Comparison of ENCODE assay signal across 8 cellular contexts in the genomic region with DNA sequence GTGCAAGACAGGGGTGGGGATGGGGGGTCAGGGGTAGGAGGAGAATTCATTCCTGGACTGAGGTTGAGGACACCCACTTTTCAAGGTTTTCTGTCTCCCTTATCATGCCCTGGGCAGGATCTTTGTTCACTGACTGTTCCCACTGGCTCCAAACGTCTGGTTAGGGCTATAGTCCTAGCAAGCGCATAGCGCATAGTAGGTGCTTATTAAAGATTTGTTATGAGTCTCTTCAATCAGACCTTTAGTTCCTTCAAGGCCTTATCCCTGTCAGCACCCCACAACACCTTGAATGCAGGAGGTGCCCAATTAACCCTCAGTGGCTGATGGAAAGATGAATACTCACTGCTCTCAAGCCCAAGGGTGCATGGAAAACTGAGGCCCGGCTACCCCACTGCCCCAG.
DNase-seq lines count a peak whose midpoint lies in the region; ATAC-seq and TF ChIP-seq lines count a peak whose summit lies in the region.

No MANE protein-coding gene starts in this region.

- H3K27ac ChIP-seq in adipose tissue (ENCODE audit: low read depth, low read length) (peak overlapping the region; percentile 63), left lung (peak overlapping the region; percentile 53 to 80), substantia nigra (ENCODE audit: low read depth, low read length, poor library complexity, severe bottlenecking) (peak overlapping the region; percentile 69)

- peaks cover 7 to 35% of the 10 kb centered on the region in 2 donors for H3K4me1 ChIP-seq in left lung

- no peak for ATAC-seq in left lung

- no peaks in the 10 kb centered on the region for H3K27me3 Mint-ChIP-seq in activated CD4-positive, alpha-beta T cell treated with anti-CD3 and anti-CD28 coated beads, Interleukin-2, amount 10 ng/mL, durations not matched to agents 24 days and 14 days

- H3K9me3 ChIP-seq in left lung: no peaks in the 10 kb centered on the region

- peak overlapping the region; percentile 80 for H3K4me3 Mint-ChIP-seq in activated CD4-positive, alpha-beta T cell treated with anti-CD3 and anti-CD28 coated beads, Interleukin-2, amount 10 ng/mL, durations not matched to agents 24 days and 14 days

- H3K27ac Mint-ChIP-seq in activated CD4-positive, alpha-beta T cell treated with anti-CD3 and anti-CD28 coated beads, Interleukin-2, amount 10 ng/mL, durations not matched to agents 24 days and 14 days: peak overlapping the region; percentile 85

- no peaks in the 10 kb centered on the region for H3K9me3 Mint-ChIP-seq in activated CD4-positive, alpha-beta T cell treated with anti-CD3 and anti-CD28 coated beads, Interleukin-2, amount 10 ng/mL, durations not matched to agents 24 days and 14 days

- peaks cover 1% of the 10 kb centered on the region for H3K36me3 Mint-ChIP-seq in activated CD4-positive, alpha-beta T cell treated with anti-CD3 and anti-CD28 coated beads, Interleukin-2, amount 10 ng/mL, durations not matched to agents 24 days and 14 days (ENCODE audit: low read depth)

- no peak for DNase-seq in activated CD4-positive, alpha-beta T cell treated with anti-CD3 and anti-CD28 coated beads, Interleukin-2, amount 10 ng/mL, durations not matched to agents 24 days and 14 days
- no peak for DNase-seq in activated CD4-positive, alpha-beta T cell treated with anti-CD3 and anti-CD28 coated beads, Interleukin-2, amount 50 U/mL, for 48 hours
- DNase-seq in left lung (no peak), substantia nigra (lab: John Stamatoyannopoulos, UW) (no peak), HPDE6-E6E7 (ENCODE audit: extremely low spot score) (no peak), DMS79 (lab: John Stamatoyannopoulos, UW) (no peak)
- no peak for DNase-seq in activated CD8-positive, alpha-beta memory T cell treated with anti-CD3 and anti-CD28 coated beads, Interleukin-2, amount 50 U/mL, for 4 hours

- no peaks in the 10 kb centered on the region for H3K27me3 ChIP-seq in left lung

- no peak for TF ChIP-seq CTCF in left lung (IDR thresholded peaks at IDR 0.05)

- peak overlapping the region in 1 of 2 donors; percentile 25 for H3K4me3 ChIP-seq in left lung

- WGBS in adipose tissue, 3 donors: 45 to 52% (median 51%) methylated on average over 4 of the region's 4 CpGs

- intact Hi-C loops in activated CD4-positive, alpha-beta T cell treated with anti-CD3 and anti-CD28 coated beads, Interleukin-2, amount 10 ng/mL, durations not matched to agents 24 days and 14 days (cut with micrococcal nuclease): no loop called here
- intact Hi-C loops in left lung (cut with DNase I): no loop called here

- no peaks in the 10 kb centered on the region for H3K36me3 ChIP-seq in left lung

- peaks cover 18% of the 10 kb centered on the region for H3K4me1 Mint-ChIP-seq in activated CD4-positive, alpha-beta T cell treated with anti-CD3 and anti-CD28 coated beads, Interleukin-2, amount 10 ng/mL, durations not matched to agents 24 days and 14 days
